ENCODE assay signal across 7 cellular contexts in the genomic region with DNA sequence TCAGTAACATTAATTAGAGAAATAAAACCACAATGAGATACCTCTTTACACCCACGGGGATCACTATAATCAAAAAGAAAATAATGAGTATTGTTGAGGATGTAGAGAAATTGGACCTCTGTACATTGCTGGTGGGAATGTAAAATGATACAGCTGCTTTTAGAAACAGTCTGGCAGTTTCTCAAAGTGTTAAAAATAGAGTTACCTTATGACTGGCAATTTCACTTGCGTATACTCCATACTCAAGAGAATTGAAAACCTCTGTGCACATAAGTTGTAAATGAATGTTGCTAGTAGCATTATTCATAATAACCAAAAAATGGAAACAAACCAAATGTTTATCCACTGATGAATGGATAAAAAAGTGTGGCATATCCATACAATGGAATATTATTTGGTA. TPM values are rescaled to one million over a fixed set of nuclear protein-coding genes. Genes with fewer than 3 reads are reported as not detected.
ATAC-seq lines count a peak whose summit lies in the region.
"Not testable (repeated sequence)": the region's sequence is repeated elsewhere in the genome, so short reads cannot be mapped to it uniquely, and the experiment has no call there.

No MANE protein-coding gene starts in this region.

- H3K36me3 Mint-ChIP-seq in activated T-helper 17 cell treated with anti-CD3 and anti-CD28 coated beads, Interleukin-2, amount 50 U/mL, for 72 hours (ENCODE audit: low read depth), result peaks cover 58% of the 10 kb centered on the region

- not testable (repeated sequence) for H3K4me3 Mint-ChIP-seq in activated T-helper 17 cell treated with anti-CD3 and anti-CD28 coated beads, Interleukin-2, amount 50 U/mL, for 72 hours

- not testable (repeated sequence) for H3K27ac Mint-ChIP-seq in activated T-helper 17 cell treated with anti-CD3 and anti-CD28 coated beads, Interleukin-2, amount 50 U/mL, for 72 hours

- not testable (repeated sequence) for H3K27me3 Mint-ChIP-seq in activated T-helper 17 cell treated with anti-CD3 and anti-CD28 coated beads, Interleukin-2, amount 50 U/mL, for 72 hours

- ATAC-seq in GM18858 (IDR thresholded peaks at IDR 0.05; ENCODE audit: unreplicated experiment) (peak; percentile 71), GM19328 (IDR thresholded peaks at IDR 0.05; ENCODE audit: unreplicated experiment) (peak; percentile 61), GM21515 (IDR thresholded peaks at IDR 0.05; ENCODE audit: unreplicated experiment) (peak; percentile 69), HG02623 (IDR thresholded peaks at IDR 0.05; ENCODE audit: unreplicated experiment) (peak; percentile 65), HG02981 (IDR thresholded peaks at IDR 0.05; ENCODE audit: unreplicated experiment) (peak; percentile 70), HG03432 (IDR thresholded peaks at IDR 0.05; ENCODE audit: unreplicated experiment) (peak; percentile 89)
- ATAC-seq in activated T-helper 17 cell treated with anti-CD3 and anti-CD28 coated beads, Interleukin-2, amount 50 U/mL, for 72 hours (replicated peaks), result peak; percentile 32

- H3K9me3 Mint-ChIP-seq in activated T-helper 17 cell treated with anti-CD3 and anti-CD28 coated beads, Interleukin-2, amount 50 U/mL, for 72 hours, result not testable (repeated sequence)

- H3K4me1 Mint-ChIP-seq in activated T-helper 17 cell treated with anti-CD3 and anti-CD28 coated beads, Interleukin-2, amount 50 U/mL, for 72 hours, result not testable (repeated sequence)

RNA-seq across cellular contexts. Expression of a gene that starts 6.3 kb away (rescaled TPM):
- total RNA-seq in activated T-helper 17 cell treated with anti-CD3 and anti-CD28 coated beads, Interleukin-2, amount 50 U/mL, for 72 hours, result 10 to 100 TPM; 32.0 to 86.0 TPM

RNA-seq across cellular contexts. Expression of a gene that starts 51.9 kb away (rescaled TPM):
- 100 to 1,000 TPM in 1 of 2 donors, 10 to 100 TPM in 1; 74.0 to 114 TPM for total RNA-seq in activated T-helper 17 cell treated with anti-CD3 and anti-CD28 coated beads, Interleukin-2, amount 50 U/mL, for 72 hours

Comparison
In these comparisons a context has a peak if more than half of its experiments do, and no peak if none do; other contexts are left out.
1. Peak in every context shown above with its lines: ATAC-seq.
2. ATAC-seq: peak in every context shown above with its lines; median percentile 89 in HG03432; 71 in GM18858; 70 in HG02981; 69 in GM21515; 65 in HG02623; 61 in GM19328; 32 in activated T-helper 17 cell treated with anti-CD3 and anti-CD28 coated beads, Interleukin-2, amount 50 U/mL, for 72 hours.